8 cellular contexts compared by ENCODE assay signal in the genomic region with DNA sequence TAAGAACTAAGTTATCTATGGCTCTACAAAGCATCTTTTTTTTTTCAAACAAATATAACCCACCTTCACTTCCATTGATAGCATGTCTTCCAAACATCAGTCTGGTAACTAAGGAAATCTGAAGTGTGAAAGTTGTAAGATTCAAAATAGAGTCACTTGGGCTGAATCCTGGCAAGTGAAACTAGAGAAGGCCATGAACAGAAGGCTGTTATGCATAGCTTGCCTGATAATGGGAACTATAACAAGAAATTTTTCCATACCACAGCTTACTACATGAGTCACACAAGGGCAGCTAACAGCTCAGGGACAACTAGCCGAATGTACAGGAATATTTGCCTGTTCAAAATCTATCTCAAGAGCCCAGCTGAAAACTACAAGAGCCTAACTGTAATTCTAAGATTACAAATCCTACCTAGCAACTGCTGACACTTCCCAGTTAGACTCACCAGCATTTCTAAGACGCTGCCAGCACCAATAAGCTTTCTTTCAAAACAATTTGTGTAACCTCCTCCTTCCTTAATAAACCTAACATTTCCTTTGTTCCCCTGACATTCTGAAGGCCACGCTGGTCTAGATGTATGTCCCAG.
DNase-seq lines count a peak whose midpoint lies in the region; ATAC-seq, FAIRE-seq and TF ChIP-seq lines count a peak whose summit lies in the region.

No MANE protein-coding gene starts in this region.

- no peaks in the 10 kb centered on the region for H3K79me2 ChIP-seq in HCT116 (ENCODE audit: insufficient read depth, low read length)

- POLR2A ChIA-PET in HCT116 (lab: Charles Lee): no interaction called here

- 20 to 33% (median 21%) methylated on average over 3 of the region's 3 CpGs for WGBS in small intestine, 3 donors

- H3K4me3 ChIP-seq in HCT116 (replicated peaks in 1 of 2; ENCODE audit: low read depth in 1 of 2, low read length in 2 of 2): no peak overlapping the region
- H3K4me3 ChIP-seq in MG63: no peak overlapping the region
- no peak overlapping the region for H3K4me3 ChIP-seq in bronchial epithelial cell (ENCODE audit: low read depth, low read length)
- no peak overlapping the region for H3K4me3 ChIP-seq in small intestine (ENCODE audit: low read depth in 1 of 2, low read length in 2 of 2)

- TF ChIP-seq POLR2A in GM18505 (IDR thresholded peaks at IDR 0.05; ENCODE audit: borderline replicate concordance, extremely low read depth, insufficient read depth, insufficient read length) (no peak), HCT116 (IDR thresholded peaks at IDR 0.05; ENCODE audit: borderline replicate concordance, extremely low read depth, insufficient read depth, insufficient read length) (no peak)

- ATAC-seq in GM18505 (IDR thresholded peaks at IDR 0.05; ENCODE audit: unreplicated experiment): peak; percentile 96
- peak; percentile 72 for ATAC-seq in HCT116

- BruUV-seq in HCT116 (replicated peaks; lab: Mats Ljungman, UMichigan): no TSS peak

- H3K36me3 ChIP-seq in HCT116 (ENCODE audit: control insufficient read depth in 1 of 2, insufficient read depth in 2 of 2, low read length in 2 of 2) (no peaks in the 10 kb centered on the region), MG63 (no peaks in the 10 kb centered on the region), bronchial epithelial cell (ENCODE audit: control insufficient read depth, insufficient read depth, low read length) (no peaks in the 10 kb centered on the region), small intestine (ENCODE audit: control insufficient read depth in 2 of 2, insufficient read depth in 2 of 2, low read length in 2 of 2) (no peaks in the 10 kb centered on the region)

- intact Hi-C loops in HCT116 (cut with micrococcal nuclease): no loop called here

- peak; percentile 41 for DNase-seq in HCT116 (ENCODE audit: low read depth, low spot score)
- DNase-seq in MG63: peak; percentile 7
- DNase-seq in bronchial epithelial cell (ENCODE audit: low read depth): peak; percentile 67
- peak; percentile 4 for DNase-seq in small intestine
- DNase-seq in GM19239 (ENCODE audit: insufficient read length, low spot score): no peak
- DNase-seq in LoVo (ENCODE audit: low spot score): no peak
- no peak for DNase-seq in putamen (ENCODE audit: low spot score)

- TF ChIP-seq RAD21 in HCT116 (IDR thresholded peaks at IDR 0.05; ENCODE audit: low read depth): no peak

- no peak overlapping the region for H3K4me2 ChIP-seq in HCT116 (ENCODE audit: low read length)

- no peak overlapping the region for H3K27ac ChIP-seq in HCT116 (ENCODE audit: low read depth, low read length)
- no peak overlapping the region for H3K27ac ChIP-seq in small intestine (ENCODE audit: low read depth in 1 of 2, low read length in 1 of 2)

- no peaks in the 10 kb centered on the region for H3K4me1 ChIP-seq in HCT116 (ENCODE audit: control insufficient read depth in 1 of 2, insufficient read depth in 2 of 2, low read length in 2 of 2)
- H3K4me1 ChIP-seq in small intestine (ENCODE audit: control insufficient read depth in 2 of 2, insufficient read depth in 1 of 2, low read depth in 1 of 2, low read length in 1 of 2): no peaks in the 10 kb centered on the region

- no peak overlapping the region for H3K9ac ChIP-seq in HCT116 (ENCODE audit: low read length)

- FAIRE-seq in bronchial epithelial cell (lab: Jason Lieb, UNC) (no peak), small intestine (lab: Jason Lieb, UNC) (no peak), GM19239 (lab: Jason Lieb, UNC) (no peak)

- 0 out of 2 replicates have a peak, but pooled peaks cover 2% of the 10 kb centered on the region for H3K9me2 ChIP-seq in HCT116 (ENCODE audit: insufficient read depth)

- H3K9me3 ChIP-seq in HCT116 (ENCODE audit: control insufficient read depth in 1 of 2, insufficient read depth in 1 of 2, low read depth in 1 of 2, low read length in 2 of 2): no peaks in the 10 kb centered on the region
- H3K9me3 ChIP-seq in MG63: no peaks in the 10 kb centered on the region
- no peaks in the 10 kb centered on the region for H3K9me3 ChIP-seq in small intestine (ENCODE audit: control insufficient read depth, low read depth)

- no peak for TF ChIP-seq CTCF in HCT116 (IDR thresholded peaks at IDR 0.05 in 2 of 3, conservative IDR thresholded peaks at IDR 0.05 in 1 of 3; ENCODE audit: borderline replicate concordance in 1 of 3, insufficient read depth in 1 of 3, low read depth in 2 of 3, low read length in 2 of 3)
- no peak for TF ChIP-seq CTCF in bronchial epithelial cell (IDR thresholded peaks at IDR 0.05; ENCODE audit: insufficient read depth, low read length, severe bottlenecking)

- CTCF ChIA-PET in HCT116 (lab: Charles Lee): no interaction called here

- RAD21 ChIA-PET in HCT116 (lab: Charles Lee; ENCODE audit: low non-redundant PET in 1 of 2, low total read pairs in 2 of 2, uncharacterized antibody in 2 of 2, unreplicated experiment in 2 of 2): no interaction called here

- H3K27me3 ChIP-seq in HCT116 (ENCODE audit: insufficient read depth, low read length): no peaks in the 10 kb centered on the region
- no peaks in the 10 kb centered on the region for H3K27me3 ChIP-seq in MG63
- no peaks in the 10 kb centered on the region for H3K27me3 ChIP-seq in bronchial epithelial cell (ENCODE audit: control insufficient read depth, insufficient read depth, low read length)
- no peaks in the 10 kb centered on the region for H3K27me3 ChIP-seq in small intestine (ENCODE audit: control insufficient read depth in 2 of 2, insufficient read depth in 2 of 2, low read length in 2 of 2)

- peak overlapping the region; percentile 90 for H2AFZ ChIP-seq in HCT116 (ENCODE audit: low read depth, low read length, poor library complexity, severe bottlenecking)

- no peaks in the 10 kb centered on the region for H4K20me1 ChIP-seq in HCT116 (ENCODE audit: insufficient read depth)

TF ChIP-seq in HCT116, 20 proteins besides CTCF, POLR2A, EP300 and RAD21:
- TF ChIP-seq CEBPB (IDR thresholded peaks at IDR 0.05; ENCODE audit: low read depth) (no peak), YY1 (IDR thresholded peaks at IDR 0.05; ENCODE audit: extremely low read depth, insufficient replicate concordance, low read depth, low read length) (no peak), SIN3A (IDR thresholded peaks at IDR 0.05; ENCODE audit: low read depth) (no peak), EGR1 (IDR thresholded peaks at IDR 0.05; ENCODE audit: low read depth) (no peak), MAX (IDR thresholded peaks at IDR 0.05) (no peak)
- TF ChIP-seq, protein P1, sequence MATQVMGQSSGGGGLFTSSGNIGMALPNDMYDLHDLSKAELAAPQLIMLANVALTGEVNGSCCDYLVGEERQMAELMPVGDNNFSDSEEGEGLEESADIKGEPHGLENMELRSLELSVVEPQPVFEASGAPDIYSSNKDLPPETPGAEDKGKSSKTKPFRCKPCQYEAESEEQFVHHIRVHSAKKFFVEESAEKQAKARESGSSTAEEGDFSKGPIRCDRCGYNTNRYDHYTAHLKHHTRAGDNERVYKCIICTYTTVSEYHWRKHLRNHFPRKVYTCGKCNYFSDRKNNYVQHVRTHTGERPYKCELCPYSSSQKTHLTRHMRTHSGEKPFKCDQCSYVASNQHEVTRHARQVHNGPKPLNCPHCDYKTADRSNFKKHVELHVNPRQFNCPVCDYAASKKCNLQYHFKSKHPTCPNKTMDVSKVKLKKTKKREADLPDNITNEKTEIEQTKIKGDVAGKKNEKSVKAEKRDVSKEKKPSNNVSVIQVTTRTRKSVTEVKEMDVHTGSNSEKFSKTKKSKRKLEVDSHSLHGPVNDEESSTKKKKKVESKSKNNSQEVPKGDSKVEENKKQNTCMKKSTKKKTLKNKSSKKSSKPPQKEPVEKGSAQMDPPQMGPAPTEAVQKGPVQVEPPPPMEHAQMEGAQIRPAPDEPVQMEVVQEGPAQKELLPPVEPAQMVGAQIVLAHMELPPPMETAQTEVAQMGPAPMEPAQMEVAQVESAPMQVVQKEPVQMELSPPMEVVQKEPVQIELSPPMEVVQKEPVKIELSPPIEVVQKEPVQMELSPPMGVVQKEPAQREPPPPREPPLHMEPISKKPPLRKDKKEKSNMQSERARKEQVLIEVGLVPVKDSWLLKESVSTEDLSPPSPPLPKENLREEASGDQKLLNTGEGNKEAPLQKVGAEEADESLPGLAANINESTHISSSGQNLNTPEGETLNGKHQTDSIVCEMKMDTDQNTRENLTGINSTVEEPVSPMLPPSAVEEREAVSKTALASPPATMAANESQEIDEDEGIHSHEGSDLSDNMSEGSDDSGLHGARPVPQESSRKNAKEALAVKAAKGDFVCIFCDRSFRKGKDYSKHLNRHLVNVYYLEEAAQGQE (IDR thresholded peaks at IDR 0.05; ENCODE audit: low read depth): no peak

Comparison
In these comparisons a context has a peak if more than half of its experiments do, and no peak if none do; other contexts are left out.
1. DNase-seq: peak in HCT116 (single experiment), MG63 (single experiment), bronchial epithelial cell (single experiment) and small intestine (single experiment); none in GM19239 (single experiment), LoVo (single experiment) and putamen (single experiment).